In genomic region chr10:97399843-97400545, GRCh38 we compare ENCODE assay signal across 8 cellular contexts. TPM values are rescaled to one million over a fixed set of nuclear protein-coding genes. Genes with fewer than 3 reads are reported as not detected.
DNase-seq lines count a peak whose midpoint lies in the region; ATAC-seq and TF ChIP-seq lines count a peak whose summit lies in the region.

No MANE protein-coding gene starts in this region.

- peaks cover 20% of the 10 kb centered on the region for H3K36me3 ChIP-seq in brain microvascular endothelial cell (replicated peaks)
- peaks cover 1% of the 10 kb centered on the region for H3K36me3 ChIP-seq in kidney epithelial cell (ENCODE audit: control insufficient read depth, insufficient read depth, low read length)

- peak overlapping the region; percentile 94 for H3K27ac ChIP-seq in HL-60 (replicated peaks)
- H3K27ac ChIP-seq in brain microvascular endothelial cell, result peak overlapping the region; percentile 73

- DNase-seq in DMS53 (lab: John Stamatoyannopoulos, UW), result peak; percentile 95
- peak; percentile 56 to 75 for DNase-seq in HL-60 (ENCODE audit: low read depth in 1 of 2, low spot score in 1 of 2)
- peak; percentile 20 for DNase-seq in SIG-M5 (lab: John Stamatoyannopoulos, UW)
- peak; percentile 73 for DNase-seq in brain microvascular endothelial cell
- no peak for DNase-seq in kidney epithelial cell (ENCODE audit: low read depth)
- peak; percentile 43 for DNase-seq in stimulated activated CD8-positive, alpha-beta memory T cell treated with anti-CD3 and anti-CD28 coated beads, Interleukin-4, amount 100 ng/mL, for 48 hours

- in situ Hi-C loops in brain microvascular endothelial cell (cut with HindIII; ENCODE audit: low pct_ligation_motif_present, low sequenced_read_pairs), result no loop called here

- no peaks in the 10 kb centered on the region for H3K27me3 ChIP-seq in HL-60 (ENCODE audit: insufficient read depth, poor library complexity, severe bottlenecking)
- no peaks in the 10 kb centered on the region for H3K27me3 ChIP-seq in brain microvascular endothelial cell (replicated peaks)
- no peaks in the 10 kb centered on the region for H3K27me3 ChIP-seq in kidney epithelial cell (ENCODE audit: control insufficient read depth, insufficient read depth, low read length)

- H3K4me3 ChIP-seq in HL-60 (replicated peaks; ENCODE audit: insufficient read depth, low read length) (peak overlapping the region; percentile 95), brain microvascular endothelial cell (ENCODE audit: low read depth, low read length) (peak overlapping the region; percentile 93), kidney epithelial cell (ENCODE audit: low read depth, low read length) (peak overlapping the region; percentile 85)

- TF ChIP-seq CTCF in HL-60 (IDR thresholded peaks at IDR 0.05; ENCODE audit: insufficient read depth, low read length) (no peak), brain microvascular endothelial cell (IDR thresholded peaks at IDR 0.05; ENCODE audit: low read depth, low read length, missing control alignments) (no peak), kidney epithelial cell (IDR thresholded peaks at IDR 0.05; ENCODE audit: insufficient read depth, low read length, poor library complexity, severe bottlenecking) (no peak)

- ATAC-seq in HG03095 (IDR thresholded peaks at IDR 0.05; ENCODE audit: unreplicated experiment) (no peak), GM21526 (IDR thresholded peaks at IDR 0.05; ENCODE audit: low FRiP score, unreplicated experiment) (no peak)

RNA-seq across cellular contexts. Expression of gene RRP12, which starts 1.1 kb away (rescaled TPM):
- total RNA-seq in kidney epithelial cell, result 42.6 and 43.4 TPM in 2 replicates

RNA-seq across cellular contexts. Expression of gene PGAM1, which starts 26.0 kb away (rescaled TPM):
- 350 and 356 TPM in 2 replicates for total RNA-seq in kidney epithelial cell

RNA-seq across cellular contexts. Expression of gene EXOSC1, which starts 45.8 kb away (rescaled TPM):
- 43.2 and 48.9 TPM in 2 replicates for total RNA-seq in kidney epithelial cell

RNA-seq across cellular contexts. Expression of gene ZDHHC16, which starts 46.0 kb away (rescaled TPM):
- 42.4 and 46.8 TPM in 2 replicates for total RNA-seq in kidney epithelial cell
